Comparison of ENCODE assay signal across 1 cellular context in the genomic region with DNA sequence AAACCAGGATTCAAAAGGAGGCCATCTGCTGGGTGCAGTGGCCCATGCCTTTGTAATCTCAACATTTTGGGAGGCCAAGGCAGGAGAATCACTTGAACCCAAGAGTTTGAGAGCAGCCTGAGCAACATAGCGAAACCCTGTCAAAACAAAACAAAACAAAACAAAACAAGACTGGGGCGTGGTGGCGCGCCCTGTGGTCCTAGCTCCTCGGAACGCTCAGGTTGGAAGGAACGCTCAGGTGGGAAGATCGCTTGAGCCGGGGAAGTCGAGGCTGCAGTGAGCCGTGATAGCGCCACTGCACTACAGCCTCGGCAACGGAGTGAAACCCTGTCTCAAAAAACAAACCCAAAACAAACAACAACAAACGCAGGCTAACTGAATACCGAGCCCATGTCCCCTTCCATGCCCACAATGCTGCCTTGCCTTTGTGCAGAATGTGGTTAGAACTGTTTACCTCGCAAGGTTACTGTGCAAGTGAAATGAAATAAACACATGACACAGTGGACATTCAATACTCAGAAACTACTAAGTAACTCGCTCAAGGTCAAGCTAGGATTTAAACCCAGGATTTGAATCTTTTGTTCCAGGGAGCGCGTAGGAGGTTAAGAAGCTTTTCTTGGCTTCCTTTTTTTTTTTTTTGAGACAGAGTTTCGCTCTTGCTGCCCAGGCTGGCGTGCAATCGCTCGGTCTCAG.
TF ChIP-seq lines count a peak whose summit lies in the region.

No MANE protein-coding gene starts in this region.

TF ChIP-seq in endothelial cell of umbilical vein, 7 proteins besides CTCF, POLR2A, EP300 and RAD21:
- no peak for TF ChIP-seq GATA2 (IDR thresholded peaks at IDR 0.05; ENCODE audit: insufficient read depth, insufficient read length, low read depth, low read length)
- no peak for TF ChIP-seq FOS (IDR thresholded peaks at IDR 0.05; ENCODE audit: borderline replicate concordance, insufficient read depth, low read length)
- TF ChIP-seq JUN (IDR thresholded peaks at IDR 0.05; ENCODE audit: borderline replicate concordance, insufficient read depth, insufficient read length, low read depth): no peak
- TF ChIP-seq EZH2 (IDR thresholded peaks at IDR 0.05; ENCODE audit: borderline replicate concordance, low read depth, low read length, severe bottlenecking): no peak
